ENCODE assay signal across 17 cellular contexts in the genomic region with DNA sequence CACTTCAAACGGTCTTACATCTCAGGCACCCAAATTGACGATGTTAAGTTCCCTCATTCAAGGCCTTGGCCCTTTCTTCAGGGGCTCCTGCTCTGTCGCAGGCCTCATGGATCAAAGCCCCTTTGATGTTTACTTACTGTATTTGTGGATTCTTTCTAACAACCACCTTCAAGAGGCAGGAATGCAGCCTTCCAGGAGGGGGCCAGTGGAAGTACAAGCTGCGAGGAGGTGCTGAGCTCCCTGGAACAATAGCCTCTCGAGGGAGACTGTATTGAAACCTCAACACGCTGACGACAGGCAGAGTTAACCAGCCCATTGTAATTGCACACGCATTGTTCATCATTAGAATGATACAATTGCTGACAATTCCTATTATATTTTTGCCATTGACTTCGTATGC.
"Had no signal": no experiment of that assay in that cellular context is flagged by ENCODE, and none has a peak within 500 bp of the region (broad histone marks: within the 10 kb centered on the region; RNA-seq: fewer than 3 reads in every experiment).

No MANE protein-coding gene starts in this region.

- H3K4me1 Mint-ChIP-seq: activated naive CD8-positive, alpha-beta T cell treated with anti-CD3 and anti-CD28 coated beads for 36 hours; naive thymus-derived CD4-positive, alpha-beta T cell had no signal

- DNase-seq: activated CD4-positive, alpha-beta T cell treated with anti-CD3 and anti-CD28 coated beads for 1 hour; activated CD8-positive, alpha-beta memory T cell treated with anti-CD3 and anti-CD28 coated beads, Interleukin-2, amount 50 U/mL, for 48 hours; activated naive CD4-positive, alpha-beta T cell treated with Interleukin-2 at 50 U/mL for 16 hours; activated naive CD8-positive, alpha-beta T cell treated with anti-CD3 and anti-CD28 coated beads for 36 hours; activated T-cell treated with anti-CD3 and anti-CD28 coated beads, Interleukin-2, amount 50 U/mL, for 4 hours; central memory CD4-positive, alpha-beta T cell; dermis blood vessel endothelial cell; effector memory CD4-positive, alpha-beta T cell; glutamatergic neuron; kidney; left lung; naive thymus-derived CD4-positive, alpha-beta T cell; stimulated activated CD4-positive, alpha-beta T cell treated with anti-CD3 and anti-CD28 coated beads, Interleukin-4, amount 100 ng/mL, for 1 hour; stimulated activated naive CD4-positive, alpha-beta T cell treated with Interleukin-2 at 50 U/mL for 16 hours; upper lobe of left lung had no signal

- H3K9me3 Mint-ChIP-seq: activated naive CD8-positive, alpha-beta T cell treated with anti-CD3 and anti-CD28 coated beads for 36 hours; activated T-helper 2 cell treated with anti-CD3 and anti-CD28 coated beads, Interferon-gamma antibody, Interleukin-2, Interleukin-4, amounts not matched to agents 10 μg/mL and 5 μg/mL and 100 μg/mL, durations not matched to agents 14 hours and 24 hours and 36 hours; T-helper 2 cell treated with Interferon-gamma antibody and Interleukin-4, amounts not matched to agents 5 μg/mL and 100 μg/mL, for 36 hours had no signal

- H3K36me3 Mint-ChIP-seq: activated naive CD8-positive, alpha-beta T cell treated with anti-CD3 and anti-CD28 coated beads for 36 hours; naive thymus-derived CD4-positive, alpha-beta T cell had no signal

- ATAC-seq: activated T-cell treated with anti-CD3 and anti-CD28 coated beads, Interleukin-2, amount 50 U/mL, for 4 hours; left lung; naive thymus-derived CD4-positive, alpha-beta T cell had no signal

- H3K4me3 Mint-ChIP-seq: activated naive CD8-positive, alpha-beta T cell treated with anti-CD3 and anti-CD28 coated beads for 36 hours; activated T-cell treated with anti-CD3 and anti-CD28 coated beads, Interleukin-2, amount 50 U/mL, for 4 hours; naive thymus-derived CD4-positive, alpha-beta T cell; T-helper 2 cell treated with Interferon-gamma antibody and Interleukin-4, amounts not matched to agents 5 μg/mL and 100 μg/mL, for 36 hours had no signal

- H3K27ac Mint-ChIP-seq: activated naive CD8-positive, alpha-beta T cell treated with anti-CD3 and anti-CD28 coated beads for 36 hours; activated T-helper 2 cell treated with anti-CD3 and anti-CD28 coated beads, Interferon-gamma antibody, Interleukin-2, Interleukin-4, amounts not matched to agents 10 μg/mL and 5 μg/mL and 100 μg/mL, durations not matched to agents 14 hours and 24 hours and 36 hours; naive thymus-derived CD4-positive, alpha-beta T cell; T-helper 2 cell treated with Interferon-gamma antibody and Interleukin-4, amounts not matched to agents 5 μg/mL and 100 μg/mL, for 36 hours had no signal
